8 cellular contexts compared by ENCODE assay signal in genomic region chr1:156608981-156609380, GRCh38. TPM values are rescaled to one million over a fixed set of nuclear protein-coding genes. Genes with fewer than 3 reads are reported as not detected.
DNase-seq lines count a peak whose midpoint lies in the region; ATAC-seq and TF ChIP-seq lines count a peak whose summit lies in the region.

No MANE protein-coding gene starts in this region.

- no peaks in the 10 kb centered on the region for H3K36me3 Mint-ChIP-seq in type B pancreatic cell

- DNase-seq in GM06990 (ENCODE audit: extremely low read depth, insufficient read length) (no peak), SKM-1 (lab: John Stamatoyannopoulos, UW; ENCODE audit: unreplicated experiment) (peak; percentile 21), adipocyte (ENCODE audit: low read depth) (peak; percentile 24), left lobe of liver (ENCODE audit: low spot score) (no peak), type B pancreatic cell (ENCODE audit: extremely low spot score, unreplicated experiment) (no peak), amniotic stem cell (lab: John Stamatoyannopoulos, UW) (no peak)

- no peak overlapping the region for H3K4me3 Mint-ChIP-seq in type B pancreatic cell

- H3K36me3 ChIP-seq in GM06990 (ENCODE audit: control insufficient read depth, insufficient read depth, low read length) (no peaks in the 10 kb centered on the region), adipocyte (ENCODE audit: control insufficient read depth, insufficient read depth, low read length, severe bottlenecking) (no peaks in the 10 kb centered on the region)

- no peaks in the 10 kb centered on the region for H3K27me3 ChIP-seq in GM06990 (replicated peaks; ENCODE audit: control insufficient read depth, insufficient read depth, low read length)
- H3K27me3 ChIP-seq in adipocyte (replicated peaks; ENCODE audit: control insufficient read depth, insufficient read depth, low read length) = peaks cover 14% of the 10 kb centered on the region

- no peak overlapping the region for H3K4me3 ChIP-seq in GM06990 (replicated peaks; ENCODE audit: low read depth, low read length)
- no peak overlapping the region for H3K4me3 ChIP-seq in adipocyte (ENCODE audit: low read length)

- H3K9me3 ChIP-seq in adipocyte (ENCODE audit: control insufficient read depth, low read length) = no peaks in the 10 kb centered on the region

- no peak overlapping the region for H3K27ac Mint-ChIP-seq in type B pancreatic cell

- no peaks in the 10 kb centered on the region for H3K4me1 ChIP-seq in adipocyte (ENCODE audit: control insufficient read depth, insufficient read depth, low read length)

- no peak overlapping the region for H3K9ac ChIP-seq in adipocyte (ENCODE audit: low read length)

- H3K9me3 Mint-ChIP-seq in type B pancreatic cell = no peaks in the 10 kb centered on the region

- peaks cover 33% of the 10 kb centered on the region for H3K27me3 Mint-ChIP-seq in type B pancreatic cell

- peaks cover 3% of the 10 kb centered on the region for H3K4me1 Mint-ChIP-seq in type B pancreatic cell (ENCODE audit: unreplicated experiment)

- peak; percentile 76 for TF ChIP-seq CTCF in GM06990 (IDR thresholded peaks at IDR 0.05; ENCODE audit: insufficient read depth, low read length, poor library complexity, severe bottlenecking)
- peak; percentile 50 for TF ChIP-seq CTCF in LNCAP (IDR thresholded peaks at IDR 0.05)
- TF ChIP-seq CTCF in type B pancreatic cell (conservative IDR thresholded peaks at IDR 0.05) = peak; percentile 77

- peak; percentile 33 for ATAC-seq in left lobe of liver
- no peak for ATAC-seq in GM19023 (IDR thresholded peaks at IDR 0.05; ENCODE audit: unreplicated experiment)

RNA-seq across cellular contexts. Expression of gene GPATCH4, which starts 7.7 kb away (rescaled TPM):
- total RNA-seq in left lobe of liver = 7.3 TPM
- total RNA-seq in type B pancreatic cell (ENCODE audit: low replicate concordance) = 22.4 and 30.7 TPM in 2 replicates

RNA-seq across cellular contexts. Expression of gene HAPLN2, which starts 10.2 kb away (rescaled TPM):
- not detected for total RNA-seq in left lobe of liver
- total RNA-seq in type B pancreatic cell (ENCODE audit: low replicate concordance) = not detected in 2 replicates

RNA-seq across cellular contexts. Expression of gene NAXE, which starts 17.4 kb away (rescaled TPM):
- total RNA-seq in left lobe of liver (51.2 TPM), type B pancreatic cell (ENCODE audit: low replicate concordance) (86.3 and 98.4 TPM in 2 replicates)

RNA-seq across cellular contexts. Expression of gene TTC24, which starts 29.5 kb away (rescaled TPM):
- total RNA-seq in left lobe of liver (not detected), type B pancreatic cell (ENCODE audit: low replicate concordance) (not detected in 2 replicates)

RNA-seq across cellular contexts. Expression of gene BCAN, which starts 32.9 kb away (rescaled TPM):
- total RNA-seq in left lobe of liver (not detected), type B pancreatic cell (ENCODE audit: low replicate concordance) (12.6 TPM in 1 of 2 replicates, not detected in the other)

Comparison
In these comparisons a context has a peak if more than half of its experiments do, and no peak if none do; other contexts are left out.
1. DNase-seq: peak in SKM-1 (single experiment) and adipocyte (single experiment); none in GM06990 (single experiment), left lobe of liver (single experiment), type B pancreatic cell (single experiment) and amniotic stem cell (single experiment).
2. Peak in every context shown above with its lines, with median percentiles within 50 percentile points of each other: CTCF ChIP-seq.